Comparison of ENCODE assay signal across 8 cellular contexts in the genomic region with DNA sequence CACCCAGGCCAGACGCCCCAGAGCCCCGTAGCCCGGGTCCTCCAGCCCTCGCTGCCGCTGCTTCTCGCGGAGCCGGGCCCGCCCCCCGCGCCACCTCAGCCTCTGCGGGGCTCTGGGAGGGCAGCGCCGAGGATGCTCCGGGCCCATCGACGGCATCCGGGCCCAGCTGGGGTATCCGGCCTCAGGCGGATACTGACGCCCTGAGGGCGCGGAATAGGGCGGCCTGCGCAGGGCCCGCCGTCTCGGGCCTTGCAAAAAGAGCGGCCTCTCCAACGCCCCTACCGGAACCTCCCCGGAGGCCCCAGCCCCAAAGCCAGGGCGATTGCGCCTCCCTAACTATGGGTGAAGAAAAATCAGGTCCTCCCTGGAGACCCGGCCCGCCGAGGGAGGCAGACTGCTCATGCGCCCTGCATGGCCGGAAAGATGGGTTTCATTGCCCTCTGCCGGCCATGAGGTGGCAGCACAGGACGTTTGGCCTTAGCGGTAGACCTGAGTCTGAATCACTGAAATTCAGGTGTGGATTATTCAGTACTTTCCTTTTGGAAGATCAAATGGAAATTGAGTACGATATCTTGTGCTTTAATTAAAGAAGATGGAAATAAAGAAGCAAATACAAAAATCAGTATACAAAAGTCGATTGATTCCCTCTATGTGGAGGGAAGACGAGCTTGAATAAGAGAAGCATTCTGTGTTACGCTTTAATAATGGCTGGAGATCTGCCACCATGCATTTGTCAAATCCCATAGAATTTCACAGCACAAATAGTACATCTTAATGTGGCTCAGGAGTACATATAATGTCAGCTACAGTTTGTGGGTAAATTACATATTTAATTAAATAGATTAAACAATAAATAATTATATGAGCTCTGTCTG. TPM values are rescaled to one million over a fixed set of nuclear protein-coding genes. Genes with fewer than 3 reads are reported as not detected.
DNase-seq lines count a peak whose midpoint lies in the region; ATAC-seq and TF ChIP-seq lines count a peak whose summit lies in the region.
"Not testable (repeated sequence)": the region's sequence is repeated elsewhere in the genome, so short reads cannot be mapped to it uniquely, and the experiment has no call there.

No MANE protein-coding gene starts in this region.

- not testable (repeated sequence) for H3K9me3 Mint-ChIP-seq in stimulated activated naive CD8-positive, alpha-beta T cell treated with anti-CD3 and anti-CD28 coated beads, Interleukin-15, Interleukin-2, amounts not matched to agents 100 ng/mL and 50 ng/mL, for 24 hours

- not testable (repeated sequence) for H3K23ac ChIP-seq in IMR-90 (ENCODE audit: low read depth, low read length); trophoblast cell (ENCODE audit: low read length)

- H2BK12ac ChIP-seq in trophoblast cell (ENCODE audit: low read length), result not testable (repeated sequence)

- not testable (repeated sequence) for H4K91ac ChIP-seq in IMR-90 (ENCODE audit: insufficient read depth, low read depth, low read length); trophoblast cell (ENCODE audit: low read depth, low read length)

- H3K9me3 ChIP-seq in IMR-90 (ENCODE audit: control insufficient read depth, insufficient read depth, low read length); trophoblast cell (ENCODE audit: insufficient read depth, low read depth, low read length): not testable (repeated sequence)

- H3K4me2 ChIP-seq in IMR-90 (ENCODE audit: low read depth, low read length), result not testable (repeated sequence)
- peak overlapping the region; percentile 69 for H3K4me2 ChIP-seq in trophoblast cell (ENCODE audit: low read length)

- H3K4me1 ChIP-seq in IMR-90 (ENCODE audit: control insufficient read depth, insufficient read depth, low read length); trophoblast cell (ENCODE audit: control insufficient read depth in 1 of 2, insufficient read depth in 2 of 2, low read length in 2 of 2): not testable (repeated sequence)

- H4K8ac ChIP-seq in IMR-90 (ENCODE audit: low read depth in 2 of 2, low read length in 2 of 2) (peak overlapping the region in 1 of 2 experiments; percentile 31; a peak in 1 of 4 replicates), trophoblast cell (ENCODE audit: low read depth, low read length) (peak overlapping the region; percentile 66)

- H3K4ac ChIP-seq in IMR-90 (ENCODE audit: low read depth, low read length); trophoblast cell (ENCODE audit: low read depth, low read length): not testable (repeated sequence)

- H3K27ac Mint-ChIP-seq in stimulated activated naive CD8-positive, alpha-beta T cell treated with anti-CD3 and anti-CD28 coated beads, Interleukin-15, Interleukin-2, amounts not matched to agents 100 ng/mL and 50 ng/mL, for 24 hours, result peak overlapping the region; percentile 70

- peak overlapping the region; percentile 84 for H2AFZ ChIP-seq in IMR-90 (replicated peaks; ENCODE audit: low read length, poor library complexity)
- peak overlapping the region; percentile 75 for H2AFZ ChIP-seq in trophoblast cell (ENCODE audit: insufficient read depth, low read length, poor library complexity)

- H3K18ac ChIP-seq in IMR-90 (ENCODE audit: low read depth, low read length); trophoblast cell (ENCODE audit: low read length): not testable (repeated sequence)

- intact Hi-C loops in IMR-90 (cut with micrococcal nuclease), result not testable (repeated sequence)

- not testable (repeated sequence) for H3K14ac ChIP-seq in IMR-90 (replicated peaks; ENCODE audit: low read depth, low read length); trophoblast cell (ENCODE audit: low read length)

- not testable (repeated sequence) for H3K79me1 ChIP-seq in IMR-90 (ENCODE audit: low read depth in 1 of 2, low read length in 2 of 2); trophoblast cell (ENCODE audit: low read length)

- peak overlapping the region; percentile 81 for H3K4me3 Mint-ChIP-seq in stimulated activated naive CD8-positive, alpha-beta T cell treated with anti-CD3 and anti-CD28 coated beads, Interleukin-15, Interleukin-2, amounts not matched to agents 100 ng/mL and 50 ng/mL, for 24 hours

- not testable (repeated sequence) for H3K79me2 ChIP-seq in trophoblast cell (ENCODE audit: control insufficient read depth, insufficient read depth, low read length, poor library complexity)

- not testable (repeated sequence) for H2BK20ac ChIP-seq in IMR-90 (ENCODE audit: low read depth, low read length)

- not testable (repeated sequence) for H4K12ac ChIP-seq in trophoblast cell (ENCODE audit: low read depth, low read length)

- ATAC-seq in IMR-90 (ENCODE audit: low read depth), result peak; percentile 72

- TF ChIP-seq POLR2A in IMR-90 (IDR thresholded peaks at IDR 0.05; ENCODE audit: low read depth, low read length), result not testable (repeated sequence)

- not testable (repeated sequence) for H4K20me1 ChIP-seq in IMR-90 (ENCODE audit: insufficient read depth, low read length)

- H3K27me3 ChIP-seq in IMR-90 (ENCODE audit: control insufficient read depth, insufficient read depth, low read length); trophoblast cell (ENCODE audit: insufficient read depth, low read length): not testable (repeated sequence)

- not testable (repeated sequence) for H2BK15ac ChIP-seq in IMR-90 (ENCODE audit: low read depth, low read length)

- not testable (repeated sequence) for H2AK9ac ChIP-seq in IMR-90 (replicated peaks; ENCODE audit: low read depth, low read length, poor library complexity)

- not testable (repeated sequence) for H2BK5ac ChIP-seq in IMR-90 (ENCODE audit: low read depth, low read length, poor library complexity, severe bottlenecking); trophoblast cell (ENCODE audit: low read depth, low read length, poor library complexity)

- H3K9me1 ChIP-seq in IMR-90 (ENCODE audit: insufficient read depth, low read length), result not testable (repeated sequence)

- DNase-seq in DMS114 treated with DMSO at 0.1 percent for 48 hours (lab: John Stamatoyannopoulos, UW; ENCODE audit: unreplicated experiment) (peak; percentile 16), IMR-90 (peak; percentile 56), caudate nucleus (lab: John Stamatoyannopoulos, UW) (peak in 58 of 61 donors; percentile 35 to 87 (median 74)), hypothalamus (lab: John Stamatoyannopoulos, UW) (peak; percentile 6 to 86 (median 64)), trophoblast cell (peak; percentile 68 to 78)
- peak; percentile 63 for DNase-seq in NK-92 treated with Interleukin-12 subunit alpha and Interleukin-12 subunit beta, amount 100 ng/mL, for 24 hours (lab: John Stamatoyannopoulos, UW)
- peak; percentile 61 to 71 for DNase-seq in activated CD4-positive, alpha-beta T cell treated with anti-CD3 and anti-CD28 coated beads, Interleukin-2, amount 50 U/mL, for 24 hours (ENCODE audit: low read depth in 1 of 2, low spot score in 1 of 2)

- in situ Hi-C loops in IMR-90 (cut with MboI; ENCODE audit: low sequenced_read_pairs), result not testable (repeated sequence)

- H4K5ac ChIP-seq in IMR-90 (ENCODE audit: low read depth, low read length), result not testable (repeated sequence)

- H2BK120ac ChIP-seq in IMR-90 (ENCODE audit: low read depth, low read length); trophoblast cell (ENCODE audit: insufficient read depth, low read length, poor library complexity): not testable (repeated sequence)

- H3K27ac ChIP-seq in IMR-90 (ENCODE audit: insufficient read depth, low read length); caudate nucleus (ENCODE audit: low read depth, low read length); trophoblast cell (ENCODE audit: low read depth, low read length): not testable (repeated sequence)

- H3K36me3 ChIP-seq in IMR-90 (ENCODE audit: control insufficient read depth, insufficient read depth, low read length); trophoblast cell (ENCODE audit: control insufficient read depth in 1 of 2, insufficient read depth in 2 of 2, low read length in 2 of 2): not testable (repeated sequence)

- dilution Hi-C loops in IMR-90 (cut with HindIII; ENCODE audit: low sequenced_read_pairs, unreplicated experiment), result not testable (repeated sequence)

- H3K56ac ChIP-seq in IMR-90 (ENCODE audit: extremely low read depth, insufficient read depth, low read length), result not testable (repeated sequence)

- not testable (repeated sequence) for BruUV-seq in IMR-90 (replicated peaks; lab: Mats Ljungman, UMichigan)

- H3K9ac ChIP-seq in IMR-90 (ENCODE audit: low read depth, low read length); trophoblast cell (ENCODE audit: low read length): not testable (repeated sequence)

- 10% methylated on average over 2 of the region's 46 CpGs; no CpG with 5 or more reads in 1 of the 2 experiments for WGBS in IMR-90 (ENCODE audit: extremely low coverage in 2 of 2, insufficient read length in 1 of 2), 2 experiments
- WGBS in trophoblast cell (ENCODE audit: extremely low coverage, insufficient coverage, insufficient read length), result no CpG with 5 or more reads among the region's 46 CpGs

- not testable (repeated sequence) for H2AK5ac ChIP-seq in IMR-90 (ENCODE audit: low read depth, low read length); trophoblast cell (ENCODE audit: low read length)

- POLR2A ChIA-PET in IMR-90 (lab: Charles Lee; ENCODE audit: unreplicated experiment), result not testable (repeated sequence)

- not testable (repeated sequence) for H3K4me1 Mint-ChIP-seq in stimulated activated naive CD8-positive, alpha-beta T cell treated with anti-CD3 and anti-CD28 coated beads, Interleukin-15, Interleukin-2, amounts not matched to agents 100 ng/mL and 50 ng/mL, for 24 hours (ENCODE audit: low read depth)

- H3K27me3 Mint-ChIP-seq in stimulated activated naive CD8-positive, alpha-beta T cell treated with anti-CD3 and anti-CD28 coated beads, Interleukin-15, Interleukin-2, amounts not matched to agents 100 ng/mL and 50 ng/mL, for 24 hours, result not testable (repeated sequence)

- TF ChIP-seq RAD21 in IMR-90 (IDR thresholded peaks at IDR 0.05; ENCODE audit: low read length), result peak; percentile 64

- TF ChIP-seq CTCF in IMR-90 (conservative IDR thresholded peaks at IDR 0.05; ENCODE audit: low read depth, low read length), result peak; percentile 74

- not testable (repeated sequence) for H3K36me3 Mint-ChIP-seq in stimulated activated naive CD8-positive, alpha-beta T cell treated with anti-CD3 and anti-CD28 coated beads, Interleukin-15, Interleukin-2, amounts not matched to agents 100 ng/mL and 50 ng/mL, for 24 hours (ENCODE audit: low read depth)

- CTCF ChIA-PET in IMR-90 (lab: Yijun Ruan, JAX), result not testable (repeated sequence)

- H3K4me3 ChIP-seq in IMR-90 (ENCODE audit: insufficient read depth, low read depth, low read length), result peak overlapping the region; percentile 27
- H3K4me3 ChIP-seq in trophoblast cell (ENCODE audit: low read depth, low read length), result not testable (repeated sequence)

RNA-seq across cellular contexts. Expression of gene DEFB108B, which starts 19.3 kb away (rescaled TPM):
- total RNA-seq in IMR-90 (2012; rRNA removed), result not detected in 2 replicates
- polyA plus RNA-seq in IMR-90 (2012; rRNA removed), result not detected in 2 replicates
- not detected in 2 replicates for polyA plus RNA-seq in IMR-90 (2012; cell fraction: cytosol; rRNA removed)
- not detected in 2 replicates for polyA plus RNA-seq in IMR-90 (2012; cell fraction: nucleus; rRNA removed; ENCODE audit: low replicate concordance)
- not detected in 2 replicates for polyA plus RNA-seq in trophoblast cell (2013)

Comparison
In these comparisons a context has a peak if more than half of its experiments do, and no peak if none do; other contexts are left out.
1. DNase-seq: peak in every context shown above with its lines; median percentile 74 in caudate nucleus; 73 in trophoblast cell; 66 in activated CD4-positive, alpha-beta T cell treated with anti-CD3 and anti-CD28 coated beads, Interleukin-2, amount 50 U/mL, for 24 hours; 64 in hypothalamus; 63 in NK-92 treated with Interleukin-12 subunit alpha and Interleukin-12 subunit beta, amount 100 ng/mL, for 24 hours; 56 in IMR-90; 16 in DMS114 treated with DMSO at 0.1 percent for 48 hours.